ENCODE assay signal across 9 cellular contexts in the genomic region with DNA sequence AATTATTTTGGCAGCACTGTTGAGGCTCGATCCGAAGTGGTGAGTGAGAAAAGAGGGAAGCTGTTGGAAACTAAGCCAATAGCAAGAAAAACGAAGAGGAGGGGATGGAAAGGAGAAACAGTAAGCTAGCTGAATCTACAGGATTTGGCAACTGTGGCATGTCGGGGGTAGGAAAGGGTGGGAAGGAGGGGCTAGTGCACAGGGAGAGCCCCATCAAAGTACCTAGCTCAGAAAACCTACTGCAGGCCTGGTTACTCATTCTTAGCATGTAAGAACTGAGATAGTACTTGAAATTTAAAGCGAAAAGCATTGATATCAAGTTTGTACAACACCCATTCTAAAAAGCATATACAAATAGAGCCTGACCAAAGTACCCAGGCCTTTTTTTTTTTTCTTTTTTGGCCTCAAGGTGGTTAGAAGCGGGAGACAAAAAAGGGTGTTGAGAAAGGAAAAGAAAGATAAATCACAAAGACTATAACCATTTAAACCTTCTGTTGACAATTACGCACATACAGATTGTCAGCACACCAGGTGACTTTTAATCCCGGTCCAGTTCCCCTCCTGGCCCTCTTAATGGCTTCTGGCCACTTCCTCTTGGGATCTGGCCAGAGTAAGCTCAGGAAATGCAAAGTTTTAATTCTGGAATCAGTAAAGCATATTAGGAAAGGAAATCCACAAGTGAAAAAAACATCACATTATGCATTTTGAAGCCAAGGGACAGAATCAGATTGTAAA. TPM values are rescaled to one million over a fixed set of nuclear protein-coding genes. Genes with fewer than 3 reads are reported as not detected.
DNase-seq lines count a peak whose midpoint lies in the region; ATAC-seq and TF ChIP-seq lines count a peak whose summit lies in the region.
"Had no signal": no experiment of that assay in that cellular context is flagged by ENCODE, and none has a peak within 500 bp of the region (broad histone marks: within the 10 kb centered on the region; RNA-seq: fewer than 3 reads in every experiment).

No MANE protein-coding gene starts in this region.

- H3K27me3 Mint-ChIP-seq in activated T-cell treated with anti-CD3 and anti-CD28 coated beads, Interleukin-2, amount 50 U/mL, for 72 hours (ENCODE audit: low read depth) = no peaks in the 10 kb centered on the region
- no peaks in the 10 kb centered on the region for H3K27me3 Mint-ChIP-seq in activated T-cell treated with anti-CD3 and anti-CD28 coated beads, Interleukin-2, amount 50 U/mL, for 4 hours (ENCODE audit: low read depth)
- H3K27me3 Mint-ChIP-seq in MCF 10A (ENCODE audit: insufficient read depth, unreplicated experiment) = no peaks in the 10 kb centered on the region
- H3K27me3 Mint-ChIP-seq in CD4-positive, alpha-beta T cell = no peaks in the 10 kb centered on the region

- CTCF ChIA-PET in MCF 10A (lab: Yijun Ruan, JAX) = interaction anchor here (0.7 to 1.9 kb wide), 8 partner anchors 10 to 886 kb away, joined by 3 to 11 read pairs (median 6); a partner anchor contains a TSS
- CTCF ChIA-PET in CD4-positive, alpha-beta T cell (lab: Charles Lee) = interaction anchor here (1.7 kb wide), 1 partner anchor 167 kb away, joined by 3 read pairs; a partner anchor contains a TSS

- no peaks in the 10 kb centered on the region for H3K9me3 Mint-ChIP-seq in activated T-cell treated with anti-CD3 and anti-CD28 coated beads, Interleukin-2, amount 50 U/mL, for 72 hours
- H3K9me3 Mint-ChIP-seq in activated T-cell treated with anti-CD3 and anti-CD28 coated beads, Interleukin-2, amount 50 U/mL, for 4 hours = no peaks in the 10 kb centered on the region
- H3K9me3 Mint-ChIP-seq in MCF 10A (ENCODE audit: unreplicated experiment) = no peaks in the 10 kb centered on the region
- H3K9me3 Mint-ChIP-seq in CD4-positive, alpha-beta T cell = no peaks in the 10 kb centered on the region

- H3K4me3 Mint-ChIP-seq in activated T-cell treated with anti-CD3 and anti-CD28 coated beads, Interleukin-2, amount 50 U/mL, for 72 hours = peak overlapping the region in 1 of 2 donors; percentile 1
- no peak overlapping the region for H3K4me3 Mint-ChIP-seq in activated T-cell treated with anti-CD3 and anti-CD28 coated beads, Interleukin-2, amount 50 U/mL, for 4 hours
- H3K4me3 Mint-ChIP-seq in MCF 10A (ENCODE audit: unreplicated experiment) = peak overlapping the region; percentile 11
- H3K4me3 Mint-ChIP-seq in CD4-positive, alpha-beta T cell = no peak overlapping the region

- ATAC-seq in activated T-cell treated with anti-CD3 and anti-CD28 coated beads, Interleukin-2, amount 50 U/mL, for 72 hours (replicated peaks in 1 of 2) = peak in 1 of 2 donors; percentile 42
- no peak for ATAC-seq in activated T-cell treated with anti-CD3 and anti-CD28 coated beads, Interleukin-2, amount 50 U/mL, for 4 hours
- ATAC-seq in GM19035 (IDR thresholded peaks at IDR 0.05; ENCODE audit: unreplicated experiment) = no peak
- ATAC-seq in CD4-positive, alpha-beta T cell (ENCODE audit: poor library complexity) = no peak

- no TSS peak for BruUV-seq in MCF 10A (replicated peaks; lab: Mats Ljungman, UMichigan)

- no peak for DNase-seq in activated T-cell treated with anti-CD3 and anti-CD28 coated beads, Interleukin-2, amount 50 U/mL, for 72 hours
- DNase-seq in activated T-cell treated with anti-CD3 and anti-CD28 coated beads, Interleukin-2, amount 50 U/mL, for 4 hours = no peak
- DNase-seq in MCF 10A (ENCODE audit: unreplicated experiment) (peak; percentile 41), kidney tubule cell (ENCODE audit: low spot score) (peak; percentile 40), superior temporal gyrus (ENCODE audit: extremely low spot score) (peak; percentile 10), anterior cingulate cortex (lab: John Stamatoyannopoulos, UW) (no peak)
- no peak for DNase-seq in CD4-positive, alpha-beta T cell
- DNase-seq: activated naive CD4-positive, alpha-beta T cell had no signal

- no peak for TF ChIP-seq CTCF in MCF 10A (IDR thresholded peaks at IDR 0.05; ENCODE audit: unreplicated experiment)
- TF ChIP-seq CTCF in CD4-positive, alpha-beta T cell (IDR thresholded peaks at IDR 0.05) = no peak

- peak overlapping the region; percentile 29 for H3K27ac Mint-ChIP-seq in activated T-cell treated with anti-CD3 and anti-CD28 coated beads, Interleukin-2, amount 50 U/mL, for 72 hours
- peak overlapping the region; percentile 92 for H3K27ac Mint-ChIP-seq in MCF 10A (ENCODE audit: low read depth, unreplicated experiment)
- no peak overlapping the region for H3K27ac Mint-ChIP-seq in CD4-positive, alpha-beta T cell

- intact Hi-C loops in MCF 10A (cut with micrococcal nuclease) = no loop called here
- intact Hi-C loops in CD4-positive, alpha-beta T cell (cut with DNase I, micrococcal nuclease) = no loop called here

- peaks cover 0 to 2% of the 10 kb centered on the region in 2 donors for H3K36me3 Mint-ChIP-seq in activated T-cell treated with anti-CD3 and anti-CD28 coated beads, Interleukin-2, amount 50 U/mL, for 72 hours (ENCODE audit: insufficient read depth in 2 of 2)
- no peaks in the 10 kb centered on the region for H3K36me3 Mint-ChIP-seq in activated T-cell treated with anti-CD3 and anti-CD28 coated beads, Interleukin-2, amount 50 U/mL, for 4 hours (ENCODE audit: insufficient read depth)
- peaks cover 27% of the 10 kb centered on the region for H3K36me3 Mint-ChIP-seq in MCF 10A (ENCODE audit: insufficient read depth, unreplicated experiment)
- no peaks in the 10 kb centered on the region for H3K36me3 Mint-ChIP-seq in CD4-positive, alpha-beta T cell (ENCODE audit: low read depth)

- H3K27ac ChIP-seq in CD4-positive, alpha-beta T cell (ENCODE audit: low read depth, low read length) = no peak overlapping the region

- H3K4me1 Mint-ChIP-seq in activated T-cell treated with anti-CD3 and anti-CD28 coated beads, Interleukin-2, amount 50 U/mL, for 72 hours (ENCODE audit: low read depth) = peaks cover 35% of the 10 kb centered on the region
- peaks cover 23% of the 10 kb centered on the region for H3K4me1 Mint-ChIP-seq in activated T-cell treated with anti-CD3 and anti-CD28 coated beads, Interleukin-2, amount 50 U/mL, for 4 hours (ENCODE audit: low read depth)
- H3K4me1 Mint-ChIP-seq in MCF 10A (ENCODE audit: insufficient read depth, unreplicated experiment) = peaks cover 35% of the 10 kb centered on the region
- H3K4me1 Mint-ChIP-seq in CD4-positive, alpha-beta T cell (ENCODE audit: low read depth) = peaks cover 10% of the 10 kb centered on the region

- POLR2A ChIA-PET in MCF 10A (lab: Yijun Ruan, JAX) = interaction anchor here (0.7 to 5.4 kb wide), 15 partner anchors 9 to 476 kb away, joined by 3 to 103 read pairs (median 8); a partner anchor contains a TSS
- POLR2A ChIA-PET in CD4-positive, alpha-beta T cell (lab: Charles Lee) = interaction anchor here (0.7 kb wide), 1 partner anchor 935 kb away, joined by 4 read pairs; no protein-coding TSS in a partner anchor

- no peaks in the 10 kb centered on the region for H3K9me3 ChIP-seq in CD4-positive, alpha-beta T cell (ENCODE audit: control insufficient read depth, low read length)

- no peaks in the 10 kb centered on the region for H3K27me3 ChIP-seq in CD4-positive, alpha-beta T cell (ENCODE audit: control insufficient read depth, insufficient read depth, low read length)

RNA-seq across cellular contexts. Expression of a gene that starts 50.4 kb away (rescaled TPM):
- total RNA-seq in activated T-cell treated with anti-CD3 and anti-CD28 coated beads, Interleukin-2, amount 50 U/mL, for 72 hours = 10 to 100 TPM; 55.6 to 70.5 TPM
- 100 to 1,000 TPM in 2 of 3 donors, 10 to 100 TPM in 1; 85.9 to 104 (median 103) TPM for total RNA-seq in activated T-cell treated with anti-CD3 and anti-CD28 coated beads, Interleukin-2, amount 50 U/mL, for 4 hours
- 142 and 148 TPM in 2 replicates for total RNA-seq in MCF 10A (2022)
- 10 to 100 TPM; 22.9 to 26.6 TPM for total RNA-seq in CD4-positive, alpha-beta T cell

Comparison
In these comparisons a context has a peak if more than half of its experiments do, and no peak if none do; other contexts are left out.
1. DNase-seq: peak in MCF 10A (single experiment), kidney tubule cell (single experiment) and superior temporal gyrus (single experiment); none in activated T-cell treated with anti-CD3 and anti-CD28 coated beads, Interleukin-2, amount 50 U/mL, for 72 hours (0 of 2), activated T-cell treated with anti-CD3 and anti-CD28 coated beads, Interleukin-2, amount 50 U/mL, for 4 hours (single experiment), anterior cingulate cortex (0 of 58) and CD4-positive, alpha-beta T cell (0 of 10).